Comparison of ENCODE assay signal across 10 cellular contexts in genomic region chr12:108693781-108694180, GRCh38. TPM values are rescaled to one million over a fixed set of nuclear protein-coding genes. Genes with fewer than 3 reads are reported as not detected.
DNase-seq lines count a peak whose midpoint lies in the region; ATAC-seq and TF ChIP-seq lines count a peak whose summit lies in the region.
"Had no signal": no experiment of that assay in that cellular context is flagged by ENCODE, and none has a peak within 500 bp of the region (broad histone marks: within the 10 kb centered on the region; RNA-seq: fewer than 3 reads in every experiment).

No MANE protein-coding gene starts in this region.

- peaks cover 52% of the 10 kb centered on the region for H3K79me2 ChIP-seq in DND-41 (ENCODE audit: insufficient read depth, low read length)
- peaks cover 87% of the 10 kb centered on the region for H3K79me2 ChIP-seq in MM.1S (ENCODE audit: low read length)

- H3K4me1 ChIP-seq in DND-41 (ENCODE audit: insufficient read depth, low read length) (peaks cover 81% of the 10 kb centered on the region), MM.1S (ENCODE audit: low read length) (peaks cover 54% of the 10 kb centered on the region), esophagus (ENCODE audit: control insufficient read depth in 2 of 2, insufficient read depth in 2 of 2, low read length in 1 of 2) (peaks cover 3 to 17% of the 10 kb centered on the region in 2 donors), sigmoid colon (peaks cover 0 to 94% (median 91%) of the 10 kb centered on the region in 4 donors)

- H3K4me3 ChIP-seq in DND-41 (ENCODE audit: low read depth in 1 of 2, low read length in 2 of 2) (no peak overlapping the region), MM.1S (ENCODE audit: low read length) (no peak overlapping the region), esophagus (ENCODE audit: low read depth in 1 of 2, low read length in 2 of 2) (no peak overlapping the region), sigmoid colon (no peak overlapping the region)
- H3K4me3 ChIP-seq: left lung had no signal

- no peak for TF ChIP-seq POLR2A in sigmoid colon (IDR thresholded peaks at IDR 0.05)

- H3K4me2 ChIP-seq in DND-41 (ENCODE audit: insufficient read depth, low read length) (no peak overlapping the region), MM.1S (ENCODE audit: low read depth, low read length) (peak overlapping the region; percentile 95; the same call in 1 of the 2 replicates)

- TF ChIP-seq CTCF in DND-41 (IDR thresholded peaks at IDR 0.05; ENCODE audit: borderline replicate concordance, extremely low read depth, low read length, poor library complexity, severe bottlenecking) (no peak), MM.1S (IDR thresholded peaks at IDR 0.05; ENCODE audit: low read length) (no peak), sigmoid colon (IDR thresholded peaks at IDR 0.05) (no peak)

- H3K9ac ChIP-seq in DND-41 (ENCODE audit: low read depth, low read length) = no peak overlapping the region
- no peak overlapping the region for H3K9ac ChIP-seq in MM.1S (ENCODE audit: low read length)

- intact Hi-C loops in sigmoid colon (cut with DNase I) = no loop called here

- no peaks in the 10 kb centered on the region for H3K9me3 ChIP-seq in DND-41 (ENCODE audit: insufficient read depth, low read length, severe bottlenecking)
- no peaks in the 10 kb centered on the region for H3K9me3 ChIP-seq in MM.1S (replicated peaks; ENCODE audit: insufficient read depth, low read length)
- H3K9me3 ChIP-seq in esophagus (ENCODE audit: control insufficient read depth in 2 of 2, insufficient read depth in 1 of 2, low read depth in 1 of 2, low read length in 1 of 2) = no peaks in the 10 kb centered on the region
- no peaks in the 10 kb centered on the region for H3K9me3 ChIP-seq in sigmoid colon
- H3K9me3 ChIP-seq: left lung had no signal

- H4K20me1 ChIP-seq in DND-41 (ENCODE audit: insufficient read depth, low read length) (0 out of 2 replicates have a peak, but pooled peaks cover 6% of the 10 kb centered on the region), MM.1S (ENCODE audit: insufficient read depth, low read length) (no peaks in the 10 kb centered on the region)

- ATAC-seq in DND-41 (ENCODE audit: insufficient read depth, low read depth) (no peak), GM18502 (IDR thresholded peaks at IDR 0.05; ENCODE audit: poor library complexity, unreplicated experiment) (no peak)
- ATAC-seq: left lung had no signal

- no peaks in the 10 kb centered on the region for H3K27me3 ChIP-seq in DND-41 (ENCODE audit: insufficient read depth, low read length, poor library complexity)
- no peaks in the 10 kb centered on the region for H3K27me3 ChIP-seq in MM.1S (replicated peaks; ENCODE audit: insufficient read depth, low read length)
- no peaks in the 10 kb centered on the region for H3K27me3 ChIP-seq in esophagus (ENCODE audit: control insufficient read depth in 1 of 2, insufficient read depth in 2 of 2, low read length in 2 of 2)
- no peaks in the 10 kb centered on the region for H3K27me3 ChIP-seq in sigmoid colon
- H3K27me3 ChIP-seq: left lung had no signal

- DNase-seq in DND-41 (no peak), MM.1S (no peak), sigmoid colon (no peak), H4 (ENCODE audit: low spot score) (no peak)
- DNase-seq in stimulated activated CD4-positive, alpha-beta T cell treated with anti-CD3 and anti-CD28 coated beads, Interleukin-15, amount 100 ng/mL, for 24 hours = no peak
- DNase-seq: H7, left lung, NCI-H1092 had no signal

- TF ChIP-seq EP300 in sigmoid colon (IDR thresholded peaks at IDR 0.05) = no peak

- H3K27ac ChIP-seq in DND-41 (ENCODE audit: low read length) (peak overlapping the region; percentile 1; the same call in 1 of the 2 replicates), MM.1S (ENCODE audit: low read length) (peak overlapping the region; percentile 94; the same call in 1 of the 2 replicates), esophagus (ENCODE audit: low read depth in 2 of 2, low read length in 1 of 2) (peak overlapping the region; percentile 23 to 49), sigmoid colon (peak overlapping the region; percentile 95 to 100 (median 98))

- H3K36me3 ChIP-seq in DND-41 (ENCODE audit: insufficient read depth, low read length) = peaks cover 12% of the 10 kb centered on the region
- H3K36me3 ChIP-seq in MM.1S (replicated peaks; ENCODE audit: insufficient read depth, low read length) = 0 out of 2 replicates have a peak, but pooled peaks cover 10% of the 10 kb centered on the region
- peaks cover 0 to 2% of the 10 kb centered on the region in 2 donors for H3K36me3 ChIP-seq in esophagus (ENCODE audit: control insufficient read depth in 2 of 2, insufficient read depth in 2 of 2, low read length in 1 of 2)
- peaks cover 0 to 6% (median 5%) of the 10 kb centered on the region in 4 donors for H3K36me3 ChIP-seq in sigmoid colon

- H3F3A ChIP-seq in MM.1S (ENCODE audit: insufficient read depth, low read length) = peaks cover 47% of the 10 kb centered on the region

- H3K9me2 ChIP-seq in MM.1S (replicated peaks; ENCODE audit: insufficient read depth, low read length) = no peaks in the 10 kb centered on the region

- WGBS in esophagus, 2 donors = 88 to 90% methylated on average over 8 of the region's 8 CpGs
- 89 to 93% methylated on average over 8 of the region's 8 CpGs for WGBS in sigmoid colon, 2 donors

- H2AFZ ChIP-seq in DND-41 (ENCODE audit: low read depth, low read length) = no peak overlapping the region
- H2AFZ ChIP-seq in MM.1S (ENCODE audit: low read length) = no peak overlapping the region

RNA-seq across cellular contexts. Expression of gene CORO1C, which starts 37.5 kb away (rescaled TPM):
- 10 to 100 TPM; 23.6 to 40.2 TPM for polyA plus RNA-seq in esophagus
- 100 to 1,000 TPM; 247 to 569 (median 360) TPM for total RNA-seq in sigmoid colon
- polyA plus RNA-seq in sigmoid colon = 10 to 100 TPM; 38.4 to 50.2 (median 49.2) TPM
- 49.5 and 57.7 TPM in 2 replicates for total RNA-seq in H4 (2014; rRNA removed; shearing (Covaris generic))

Comparison
In these comparisons a context has a peak if more than half of its experiments do, and no peak if none do; other contexts are left out.
1. H3K27ac ChIP-seq: peak in every context shown above with its lines; median percentile 98 in sigmoid colon; 94 in MM.1S; 36 in esophagus; 1 in DND-41.